ENCODE assay signal across 1 cellular context in genomic region chr12:71664411-71665108, GRCh38.
TF ChIP-seq lines count a peak whose summit lies in the region.

No MANE protein-coding gene starts in this region.

TF ChIP-seq in K562, 482 proteins besides CTCF, POLR2A, EP300 and RAD21 (continued from another document and continues in another):
- TF ChIP-seq CHAMP1 (IDR thresholded peaks at IDR 0.05) (no peak), MAFK (IDR thresholded peaks at IDR 0.05; ENCODE audit: low read length) (no peak), LCOR (CRISPR knock-in tag; IDR thresholded peaks at IDR 0.05) (0 out of 2 replicates have a peak, but pooled peaks have one; percentile 28), RBFOX2 (IDR thresholded peaks at IDR 0.05; ENCODE audit: low read depth, low read length) (no peak), ZNF764 (CRISPR knock-in tag; IDR thresholded peaks at IDR 0.05; ENCODE audit: low read depth) (no peak), TBL1XR1 (IDR thresholded peaks at IDR 0.05; ENCODE audit: low read length in 2 of 2) (0 out of 4 replicates have a peak, but pooled peaks of 1 of the 2 experiments have one; percentile 34), OTX1 (CRISPR knock-in tag; IDR thresholded peaks at IDR 0.05) (no peak), FOXO4 (CRISPR knock-in tag; IDR thresholded peaks at IDR 0.05) (no peak), CSDE1 (IDR thresholded peaks at IDR 0.05) (no peak), ZNF263 (CRISPR knock-in tag; IDR thresholded peaks at IDR 0.05; ENCODE audit: borderline replicate concordance) (peak; percentile 41; the same call in 1 of the 2 replicates), ATF6 (CRISPR knock-in tag; IDR thresholded peaks at IDR 0.05) (no peak), CREM (IDR thresholded peaks at IDR 0.05; ENCODE audit: low read depth) (no peak), NFRKB (IDR thresholded peaks at IDR 0.05; ENCODE audit: low read depth) (peak; percentile 85; the same call in 1 of the 2 replicates), RBM39 (optimal IDR thresholded peaks at IDR 0.05; ENCODE audit: low read depth, low read length) (no peak), SLC30A9 (CRISPR knock-in tag; IDR thresholded peaks at IDR 0.05) (no peak), THRA (IDR thresholded peaks at IDR 0.05) (no peak), THAP12 (CRISPR knock-in tag; IDR thresholded peaks at IDR 0.05) (no peak), NFE2 (IDR thresholded peaks at IDR 0.05; ENCODE audit: low read depth) (no peak), BRD9 (IDR thresholded peaks at IDR 0.05; ENCODE audit: low read depth, partially characterized antibody) (peak; percentile 54), BRF1 (IDR thresholded peaks at IDR 0.05; ENCODE audit: borderline replicate concordance, extremely low read depth, insufficient read length) (no peak), POLR2AphosphoS2 (IDR thresholded peaks at IDR 0.05; ENCODE audit: low read length) (no peak), ZNF212 (CRISPR knock-in tag; IDR thresholded peaks at IDR 0.05) (no peak), NR2C1 (IDR thresholded peaks at IDR 0.05) (no peak), NR2C1 (tag; IDR thresholded peaks at IDR 0.05) (no peak), SIN3A (IDR thresholded peaks at IDR 0.05; ENCODE audit: borderline replicate concordance in 2 of 2, control insufficient read depth in 1 of 2, low read depth in 2 of 2, low read length in 2 of 2) (no peak; a peak in 1 of 4 replicates), SRSF3 (IDR thresholded peaks at IDR 0.05; ENCODE audit: insufficient read depth, low read length) (no peak), SREBF2 (CRISPR knock-in tag; IDR thresholded peaks at IDR 0.05) (no peak), MYC (IDR thresholded peaks at IDR 0.05; ENCODE audit: low read depth, low read length) (no peak; the same call in 1 of the 2 replicates), MYC (CRISPR knock-in tag; IDR thresholded peaks at IDR 0.05; ENCODE audit: borderline replicate concordance, low read depth) (no peak), PHB2 (IDR thresholded peaks at IDR 0.05; ENCODE audit: low read depth) (no peak), MEF2A (IDR thresholded peaks at IDR 0.05; ENCODE audit: control insufficient read depth, low read depth, low read length) (no peak), MXD1 (CRISPR knock-in tag; IDR thresholded peaks at IDR 0.05; ENCODE audit: borderline replicate concordance, poor library complexity, severe bottlenecking) (no peak), STAT6 (CRISPR knock-in tag; IDR thresholded peaks at IDR 0.05) (no peak), ZNF766 (CRISPR knock-in tag; conservative IDR thresholded peaks at IDR 0.05) (0 out of 2 replicates have a peak, but pooled peaks have one; percentile 35), PHB (CRISPR knock-in tag; IDR thresholded peaks at IDR 0.05) (no peak), FOXK2 (conservative IDR thresholded peaks at IDR 0.05 in 1 of 2, IDR thresholded peaks at IDR 0.05 in 1 of 2; ENCODE audit: low read depth in 2 of 2) (no peak), ZNF395 (CRISPR knock-in tag; IDR thresholded peaks at IDR 0.05) (no peak), ZNF444 (CRISPR knock-in tag; IDR thresholded peaks at IDR 0.05) (no peak), HMBOX1 (IDR thresholded peaks at IDR 0.05) (no peak), RHOXF2B (CRISPR knock-in tag; conservative IDR thresholded peaks at IDR 0.05) (no peak), MAZ (CRISPR knock-in tag; conservative IDR thresholded peaks at IDR 0.05 in 1 of 2, IDR thresholded peaks at IDR 0.05 in 1 of 2) (no peak; a peak in 1 of 4 replicates), PBX2 (CRISPR knock-in tag; IDR thresholded peaks at IDR 0.05; ENCODE audit: low read depth) (no peak), PBX2 (tag; conservative IDR thresholded peaks at IDR 0.05; ENCODE audit: low read depth) (no peak), HNRNPLL (IDR thresholded peaks at IDR 0.05; ENCODE audit: low read depth, low read length, poor library complexity, severe bottlenecking) (no peak), ZNF354B (CRISPR knock-in tag; IDR thresholded peaks at IDR 0.05) (no peak), PTBP1 (IDR thresholded peaks at IDR 0.05; ENCODE audit: low read depth, low read length) (no peak), CEBPB (tag; IDR thresholded peaks at IDR 0.05) (no peak), ZNF24 (IDR thresholded peaks at IDR 0.05) (no peak), NONO (IDR thresholded peaks at IDR 0.05; ENCODE audit: low read depth in 2 of 2, low read length in 1 of 2) (no peak), KDM1A (IDR thresholded peaks at IDR 0.05) (no peak)
